Comparison of ENCODE assay signal across 9 cellular contexts in the genomic region with DNA sequence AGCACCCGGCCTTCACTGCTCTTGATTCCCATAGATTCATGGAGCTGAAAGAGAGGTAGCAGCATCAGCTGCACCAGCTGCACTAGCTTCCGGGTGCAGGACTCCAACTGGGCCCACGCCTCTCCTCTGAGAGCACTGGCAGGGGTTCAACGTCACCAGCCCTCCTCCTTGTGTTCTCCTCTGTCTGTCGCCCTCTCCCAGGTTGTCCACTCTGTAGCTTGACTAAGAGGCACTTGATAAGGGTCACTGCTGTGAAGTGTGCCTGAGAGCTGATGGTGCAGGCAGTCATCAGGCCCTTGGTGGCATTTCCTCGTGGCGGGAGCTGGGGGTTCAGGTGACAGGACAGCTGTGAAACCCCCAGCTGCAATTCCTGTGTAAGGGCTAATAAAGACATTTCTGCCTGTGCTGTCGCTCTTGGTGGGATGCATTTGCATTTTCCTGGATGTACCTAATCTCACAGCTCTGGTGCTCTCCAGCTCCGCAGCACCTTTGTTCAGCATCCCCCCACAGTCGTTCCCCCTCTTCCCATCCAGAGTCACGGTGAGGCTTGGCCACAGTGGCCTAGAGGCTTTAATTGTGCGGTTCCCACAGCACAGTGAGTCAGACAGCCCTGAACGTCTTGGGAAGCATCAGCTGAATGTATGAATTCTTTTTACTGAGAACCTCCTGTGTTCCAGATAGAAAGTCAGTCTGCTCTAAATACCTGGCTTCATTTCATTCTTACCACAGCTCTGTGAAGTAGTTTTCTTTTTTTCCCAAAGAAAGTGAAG. TPM values are rescaled to one million over a fixed set of nuclear protein-coding genes. Genes with fewer than 3 reads are reported as not detected.
A peak's percentile ranks its signal among the peaks of the same experiment; 100 is the strongest.
DNase-seq lines count a peak whose midpoint lies in the region; ATAC-seq and TF ChIP-seq lines count a peak whose summit lies in the region.
"Had no signal": no experiment of that assay in that cellular context is flagged by ENCODE, and none has a peak within 500 bp of the region (broad histone marks: within the 10 kb centered on the region; RNA-seq: fewer than 3 reads in every experiment).

No MANE protein-coding gene starts in this region.

- H3K9ac ChIP-seq in mesenchymal stem cell (ENCODE audit: low read length): peak overlapping the region; percentile 4
- H3K9ac ChIP-seq in MM.1S (ENCODE audit: low read length): no peak overlapping the region

- H3K4me3 ChIP-seq in mesenchymal stem cell (ENCODE audit: insufficient read depth in 1 of 2, low read depth in 1 of 2, low read length in 2 of 2) (no peak overlapping the region), MM.1S (ENCODE audit: low read length) (no peak overlapping the region)

- H3K4me1 Mint-ChIP-seq in natural killer cell treated with Interleukin-12 subunit alpha and Interleukin-12 subunit beta and Interleukin-15 and Interleukin-18, amount 100 ng/mL, for 72 hours (ENCODE audit: low read depth in 2 of 2): peaks cover 31 to 57% of the 10 kb centered on the region in 2 donors

- TF ChIP-seq CTCF in MM.1S (IDR thresholded peaks at IDR 0.05; ENCODE audit: low read length): no peak

- no peak overlapping the region for H2BK15ac ChIP-seq in mesenchymal stem cell (ENCODE audit: low read depth, poor library complexity, severe bottlenecking)

- peaks cover 39% of the 10 kb centered on the region for H3K79me1 ChIP-seq in mesenchymal stem cell (replicated peaks; ENCODE audit: low read length, poor library complexity, severe bottlenecking)

- H3F3A ChIP-seq in MM.1S (ENCODE audit: insufficient read depth, low read length): no peaks in the 10 kb centered on the region

- H2BK5ac ChIP-seq in mesenchymal stem cell (ENCODE audit: low read depth, low read length, poor library complexity, severe bottlenecking): no peak overlapping the region

- H3K9me3 Mint-ChIP-seq in natural killer cell treated with Interleukin-12 subunit alpha and Interleukin-12 subunit beta and Interleukin-15 and Interleukin-18, amount 100 ng/mL, for 72 hours: no peaks in the 10 kb centered on the region

- H3K27me3 ChIP-seq in mesenchymal stem cell (ENCODE audit: control insufficient read depth in 1 of 2, insufficient read depth in 1 of 2, low read length in 2 of 2): no peaks in the 10 kb centered on the region
- no peaks in the 10 kb centered on the region for H3K27me3 ChIP-seq in MM.1S (replicated peaks; ENCODE audit: insufficient read depth, low read length)

- H2BK120ac ChIP-seq in mesenchymal stem cell (ENCODE audit: low read depth, low read length): no peak overlapping the region

- no peak for ATAC-seq in natural killer cell treated with Interleukin-12 subunit alpha and Interleukin-12 subunit beta and Interleukin-15 and Interleukin-18, amount 100 ng/mL, for 72 hours
- no peak for ATAC-seq in HG03135 (IDR thresholded peaks at IDR 0.05; ENCODE audit: unreplicated experiment)

- H2AFZ ChIP-seq in mesenchymal stem cell (ENCODE audit: low read depth, low read length): no peak overlapping the region
- H2AFZ ChIP-seq in MM.1S (ENCODE audit: low read length): no peak overlapping the region

- H3K9me3 ChIP-seq in mesenchymal stem cell (ENCODE audit: control insufficient read depth, low read length) (no peaks in the 10 kb centered on the region), MM.1S (replicated peaks; ENCODE audit: insufficient read depth, low read length) (no peaks in the 10 kb centered on the region)

- H3K36me3 ChIP-seq in mesenchymal stem cell (ENCODE audit: control insufficient read depth in 1 of 2, insufficient read depth in 2 of 2, low read depth in 1 of 2, low read length in 2 of 2): peaks cover 0 to 6% of the 10 kb centered on the region in 2 experiments
- no peaks in the 10 kb centered on the region for H3K36me3 ChIP-seq in MM.1S (replicated peaks; ENCODE audit: insufficient read depth, low read length)

- no peak overlapping the region for H3K18ac ChIP-seq in mesenchymal stem cell (ENCODE audit: low read depth in 1 of 2, low read length in 2 of 2)

- peak overlapping the region in 1 of 2 experiments; percentile 74 for H3K23ac ChIP-seq in mesenchymal stem cell (ENCODE audit: low read length in 2 of 2)

- H3K27ac ChIP-seq in mesenchymal stem cell (ENCODE audit: low read length, poor library complexity, severe bottlenecking) (peak overlapping the region; percentile 30), MM.1S (ENCODE audit: low read length) (no peak overlapping the region)

- H4K20me1 ChIP-seq in MM.1S (ENCODE audit: insufficient read depth, low read length): no peaks in the 10 kb centered on the region

- no peak overlapping the region for H3K4me2 ChIP-seq in mesenchymal stem cell (ENCODE audit: low read length, poor library complexity, severe bottlenecking)
- no peak overlapping the region for H3K4me2 ChIP-seq in MM.1S (ENCODE audit: low read depth, low read length)

- H3K36me3 Mint-ChIP-seq in natural killer cell treated with Interleukin-12 subunit alpha and Interleukin-12 subunit beta and Interleukin-15 and Interleukin-18, amount 100 ng/mL, for 72 hours: no peaks in the 10 kb centered on the region

- H3K4me1 ChIP-seq in mesenchymal stem cell (ENCODE audit: control insufficient read depth, insufficient read depth, low read depth, low read length) (peaks cover 15% of the 10 kb centered on the region), MM.1S (ENCODE audit: low read length) (no peaks in the 10 kb centered on the region)

- no peak overlapping the region for H2AK5ac ChIP-seq in mesenchymal stem cell (ENCODE audit: low read length, severe bottlenecking)

- H3K9me2 ChIP-seq in MM.1S (replicated peaks; ENCODE audit: insufficient read depth, low read length): no peaks in the 10 kb centered on the region

- H3K4me3 Mint-ChIP-seq in natural killer cell treated with Interleukin-12 subunit alpha and Interleukin-12 subunit beta and Interleukin-15 and Interleukin-18, amount 100 ng/mL, for 72 hours: no peak overlapping the region

- peak overlapping the region in 1 of 2 experiments; percentile 79 for H3K14ac ChIP-seq in mesenchymal stem cell (ENCODE audit: low read length in 2 of 2)

- 74% methylated on average over 12 of the region's 13 CpGs for WGBS in mesenchymal stem cell

- H3K27ac Mint-ChIP-seq in natural killer cell treated with Interleukin-12 subunit alpha and Interleukin-12 subunit beta and Interleukin-15 and Interleukin-18, amount 100 ng/mL, for 72 hours: peak overlapping the region in 1 of 2 donors; percentile 37

- no peak overlapping the region for H2BK12ac ChIP-seq in mesenchymal stem cell (ENCODE audit: low read length in 2 of 2)

- H3K79me2 ChIP-seq in MM.1S (ENCODE audit: low read length): peaks cover 82% of the 10 kb centered on the region

- H3K4ac ChIP-seq in mesenchymal stem cell (ENCODE audit: low read depth in 1 of 2, low read length in 2 of 2): no peak overlapping the region

- no peaks in the 10 kb centered on the region for H3K27me3 Mint-ChIP-seq in natural killer cell treated with Interleukin-12 subunit alpha and Interleukin-12 subunit beta and Interleukin-15 and Interleukin-18, amount 100 ng/mL, for 72 hours

- peak overlapping the region; percentile 0 for H4K8ac ChIP-seq in mesenchymal stem cell (ENCODE audit: low read length)

- peak; percentile 35 for DNase-seq in Ammon's horn (ENCODE audit: low spot score)
- peak; percentile 94 for DNase-seq in NCI-H2029 treated with DMSO at 0.1 percent for 48 hours (lab: John Stamatoyannopoulos, UW)
- peak; percentile 40 for DNase-seq in amniotic stem cell (lab: John Stamatoyannopoulos, UW)
- DNase-seq in mesenchymal stem cell: peak; percentile 66
- DNase-seq in MM.1S: no peak
- no peak for DNase-seq in NK-92 treated with Interleukin-12 subunit alpha and Interleukin-12 subunit beta, amount 100 ng/mL, for 24 hours (lab: John Stamatoyannopoulos, UW)
- DNase-seq in natural killer cell treated with Interleukin-12 subunit alpha and Interleukin-12 subunit beta and Interleukin-15 and Interleukin-18, amount 100 ng/mL, for 72 hours (ENCODE audit: low spot score): no peak
- DNase-seq: OCI-M1 had no signal

- H4K91ac ChIP-seq in mesenchymal stem cell (ENCODE audit: low read length): no peak overlapping the region

RNA-seq across cellular contexts. Expression of gene MLXIP, which starts 28.5 kb away (rescaled TPM):
- 61.2 TPM for polyA plus RNA-seq in mesenchymal stem cell (2013, experiment 1 of 2)
- 58.9 TPM for polyA plus RNA-seq in mesenchymal stem cell (2013, experiment 2 of 2)
- total RNA-seq in natural killer cell treated with Interleukin-12 subunit alpha and Interleukin-12 subunit beta and Interleukin-15 and Interleukin-18, amount 100 ng/mL, for 72 hours: 10 to 100 TPM; 28.4 to 48.6 TPM

Comparison
In these comparisons a context has a peak if more than half of its experiments do, and no peak if none do; other contexts are left out.
1. DNase-seq: peak in Ammon's horn (single experiment), NCI-H2029 treated with DMSO at 0.1 percent for 48 hours (single experiment), amniotic stem cell (single experiment) and mesenchymal stem cell (single experiment); none in MM.1S (single experiment), NK-92 treated with Interleukin-12 subunit alpha and Interleukin-12 subunit beta, amount 100 ng/mL, for 24 hours (single experiment) and natural killer cell treated with Interleukin-12 subunit alpha and Interleukin-12 subunit beta and Interleukin-15 and Interleukin-18, amount 100 ng/mL, for 72 hours (single experiment).